ENCODE assay signal across 8 cellular contexts in genomic region chr1:203273206-203273868, GRCh38. TPM values are rescaled to one million over a fixed set of nuclear protein-coding genes. Genes with fewer than 3 reads are reported as not detected.
DNase-seq lines count a peak whose midpoint lies in the region; ATAC-seq and TF ChIP-seq lines count a peak whose summit lies in the region.

No MANE protein-coding gene starts in this region.

- WGBS in liver = 20% methylated on average over 32 of the region's 32 CpGs

- peak overlapping the region in 1 of 2 donors; percentile 53 for H3K27ac ChIP-seq in liver (ENCODE audit: low read depth in 1 of 2, low read length in 2 of 2)

- H3K36me3 ChIP-seq in liver (ENCODE audit: control insufficient read depth in 4 of 4, insufficient read depth in 3 of 4, low read depth in 1 of 4, low read length in 3 of 4) = no peaks in the 10 kb centered on the region

- TF ChIP-seq POLR2A in GM19099 (IDR thresholded peaks at IDR 0.05; ENCODE audit: extremely low read depth, insufficient read length, low read depth) = peak; percentile 27

- no peaks in the 10 kb centered on the region for H3K27me3 ChIP-seq in liver (ENCODE audit: control insufficient read depth in 4 of 4, insufficient read depth in 4 of 4, low read length in 3 of 4)

- peak; percentile 97 to 99 for TF ChIP-seq RAD21 in liver (IDR thresholded peaks at IDR 0.05)

- peak overlapping the region in 1 of 2 donors; percentile 12 for H3K9ac ChIP-seq in liver (ENCODE audit: low read depth in 1 of 2, low read length in 2 of 2)

- peak; percentile 92 for TF ChIP-seq CTCF in liver (IDR thresholded peaks at IDR 0.05; ENCODE audit: low read depth, low read length, missing input control)

- H3K4me1 ChIP-seq in liver (ENCODE audit: control insufficient read depth in 4 of 4, insufficient read depth in 4 of 4, low read length in 3 of 4) = peaks cover 0 to 13% (median 0%) of the 10 kb centered on the region in 4 donors

- H3K9me3 ChIP-seq in liver (ENCODE audit: control insufficient read depth in 4 of 4, low read length in 3 of 4) = no peaks in the 10 kb centered on the region

- H3K4me3 ChIP-seq in liver (ENCODE audit: low read depth in 1 of 3, low read length in 3 of 3) = peak overlapping the region in 2 of 3 donors; percentile 14 to 47

- DNase-seq in AML-193 (lab: John Stamatoyannopoulos, UW) (peak; percentile 55 to 63), NCI-H510A (lab: John Stamatoyannopoulos, UW) (peak; percentile 56), dedifferentiated amniotic fluid mesenchymal stem cell (ENCODE audit: extremely low spot score) (peak; percentile 51)
- DNase-seq in activated CD4-positive, alpha-beta T cell treated with anti-CD3 and anti-CD28 coated beads, Interleukin-2, amount 50 U/mL, for 1 hour = peak; percentile 93
- peak; percentile 87 to 93 for DNase-seq in stimulated activated CD4-positive, alpha-beta T cell treated with anti-CD3 and anti-CD28 coated beads, Interleukin-4, amount 100 ng/mL, for 4 hours

- peak; percentile 62 for ATAC-seq in HG03439 (IDR thresholded peaks at IDR 0.05; ENCODE audit: unreplicated experiment)

TF ChIP-seq in liver, 16 proteins besides CTCF, POLR2A, EP300 and RAD21:
- TF ChIP-seq SP1 (IDR thresholded peaks at IDR 0.05) (no peak), RXRA (IDR thresholded peaks at IDR 0.05) (no peak), REST (IDR thresholded peaks at IDR 0.05) (no peak), ZBTB33 (IDR thresholded peaks at IDR 0.05) (no peak), NR2F2 (IDR thresholded peaks at IDR 0.05) (no peak), ATF3 (IDR thresholded peaks at IDR 0.05) (no peak), JUND (IDR thresholded peaks at IDR 0.05) (no peak), GABPA (IDR thresholded peaks at IDR 0.05 in 1 of 2, conservative IDR thresholded peaks at IDR 0.05 in 1 of 2) (no peak)
TF ChIP-seq in liver: peak in this region for 0.

RNA-seq across cellular contexts. Expression of gene BTG2, which starts 32.0 kb away (rescaled TPM):
- 10 to 100 TPM in 1 of 2 donors, 1 to 10 TPM in 1; 4.7 to 52.5 TPM for total RNA-seq in liver
- polyA plus RNA-seq in liver = 1 to 10 TPM; 3.8 to 4.9 TPM

RNA-seq across cellular contexts. Expression of gene CHIT1, which starts 43.9 kb away (rescaled TPM):
- under 1 TPM in 1 of 2 donors, not detected in 1; under 0.01 TPM for total RNA-seq in liver
- polyA plus RNA-seq in liver = under 1 TPM in 1 of 2 donors, not detected in 1; 0.07 TPM
